In the genomic region with DNA sequence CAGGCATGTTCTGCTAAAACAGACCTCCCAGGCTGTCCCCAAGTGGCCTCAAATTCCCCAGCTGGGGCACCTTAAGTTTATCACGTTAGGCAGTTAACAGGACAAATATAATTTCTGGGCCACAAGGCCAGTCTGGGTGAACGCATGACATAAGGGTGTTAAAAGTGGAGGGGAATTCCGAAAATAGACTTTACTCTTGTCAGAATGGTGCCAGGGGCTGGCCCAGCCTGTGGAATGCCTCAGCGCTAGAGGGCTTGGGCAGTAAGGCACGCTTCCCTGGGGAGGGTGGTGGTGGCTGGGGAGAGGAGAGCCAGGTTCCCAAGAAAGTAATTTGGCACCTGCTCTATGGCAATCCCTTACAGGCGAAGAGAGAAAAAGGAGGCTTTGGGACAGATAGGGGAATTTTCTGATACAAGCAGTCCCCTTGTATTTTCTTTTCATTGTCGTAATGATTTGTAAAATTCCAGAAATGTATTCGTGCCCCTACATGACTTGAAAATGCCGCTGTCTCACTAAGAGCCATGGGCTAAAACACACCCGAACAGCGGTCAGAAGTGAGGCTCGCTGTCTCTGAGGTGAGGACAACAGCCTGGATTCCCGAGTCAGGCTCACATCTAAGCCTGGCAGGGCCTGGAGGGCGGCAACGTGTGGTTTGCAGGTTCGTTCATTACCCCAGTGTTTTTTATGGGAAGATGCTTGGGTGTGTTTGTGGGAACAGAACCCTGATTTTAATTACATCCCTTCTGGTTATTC, we compare ENCODE assay signal across 14 cellular contexts.
DNase-seq lines count a peak whose midpoint lies in the region; ATAC-seq and TF ChIP-seq lines count a peak whose summit lies in the region.
"Had no signal": no experiment of that assay in that cellular context is flagged by ENCODE, and none has a peak within 500 bp of the region (broad histone marks: within the 10 kb centered on the region; RNA-seq: fewer than 3 reads in every experiment).

No MANE protein-coding gene starts in this region.

- no peaks in the 10 kb centered on the region for H3K27me3 Mint-ChIP-seq in natural killer cell (ENCODE audit: low read depth in 2 of 2)

- H3K27ac ChIP-seq in BLaER1 (peak overlapping the region; percentile 2; the same call in 1 of the 2 replicates), esophagus muscularis mucosa (replicated peaks in 1 of 4) (no peak overlapping the region)
- H3K27ac ChIP-seq: SK-N-MC, stomach had no signal

- no peak for TF ChIP-seq POLR2A in esophagus muscularis mucosa (IDR thresholded peaks at IDR 0.05; ENCODE audit: low read depth)

- WGBS in esophagus muscularis mucosa: 78% methylated on average over 16 of the region's 16 CpGs

- H3K36me3 Mint-ChIP-seq in natural killer cell: no peaks in the 10 kb centered on the region

- no peaks in the 10 kb centered on the region for H3K9me3 Mint-ChIP-seq in natural killer cell
- H3K9me3 Mint-ChIP-seq: neural crest cell had no signal

- H3K4me1 ChIP-seq in BLaER1 (peaks cover 21% of the 10 kb centered on the region), esophagus muscularis mucosa (peaks cover 6 to 23% (median 9%) of the 10 kb centered on the region in 4 donors)

- intact Hi-C loops in natural killer cell (cut with micrococcal nuclease) (loop anchor here (2.0 kb wide), 1 partner anchor 20 kb away; no protein-coding TSS in a partner anchor), esophagus muscularis mucosa (cut with DNase I) (no loop called here)

- H3K27ac Mint-ChIP-seq in natural killer cell: peak overlapping the region; percentile 68 to 78

- TF ChIP-seq CTCF in natural killer cell (IDR thresholded peaks at IDR 0.05) (no peak), esophagus muscularis mucosa (IDR thresholded peaks at IDR 0.05) (no peak)

- H4K20me1 ChIP-seq in BLaER1: no peaks in the 10 kb centered on the region

- H3K4me1 Mint-ChIP-seq in natural killer cell: peaks cover 25 to 36% of the 10 kb centered on the region in 2 donors

- ATAC-seq in GM21786 (IDR thresholded peaks at IDR 0.05; ENCODE audit: unreplicated experiment) (peak; percentile 77), esophagus mucosa (peak; percentile 57), natural killer cell (peak in 2 of 3 donors; percentile 40 to 41), HG03280 (IDR thresholded peaks at IDR 0.05; ENCODE audit: unreplicated experiment) (no peak)

- H3K27me3 ChIP-seq in BLaER1 (no peaks in the 10 kb centered on the region), esophagus muscularis mucosa (no peaks in the 10 kb centered on the region)
- H3K27me3 ChIP-seq: stomach had no signal

- DNase-seq in natural killer cell (no peak), DMS153 treated with DMSO at 0.1 percent for 48 hours (lab: John Stamatoyannopoulos, UW; ENCODE audit: unreplicated experiment) (no peak), amniotic stem cell (lab: John Stamatoyannopoulos, UW) (no peak), esophagus muscularis mucosa (ENCODE audit: extremely low spot score) (no peak)
- DNase-seq: activated gamma-delta T cell treated with Interleukin-2 at 50 U/mL for 16 hours, NCI-H1092, NCI-H2227 treated with DMSO at 0.1 percent for 48 hours, stomach had no signal

- TF ChIP-seq EP300 in esophagus muscularis mucosa (IDR thresholded peaks at IDR 0.05): no peak

- H3K9me3 ChIP-seq in BLaER1: no peaks in the 10 kb centered on the region
- H3K9me3 ChIP-seq in esophagus muscularis mucosa: no peaks in the 10 kb centered on the region
- H3K9me3 ChIP-seq: stomach had no signal

- no peak overlapping the region for H3K9ac ChIP-seq in BLaER1

- peaks cover 38% of the 10 kb centered on the region for H3K36me3 ChIP-seq in BLaER1
- H3K36me3 ChIP-seq in esophagus muscularis mucosa: no peaks in the 10 kb centered on the region
- H3K36me3 ChIP-seq: stomach had no signal

- peak overlapping the region; percentile 31 for H3K4me2 ChIP-seq in BLaER1

- no peak overlapping the region for H3K4me3 Mint-ChIP-seq in natural killer cell
- H3K4me3 Mint-ChIP-seq: neural crest cell had no signal

- H3K4me3 ChIP-seq in BLaER1 (no peak overlapping the region), esophagus muscularis mucosa (no peak overlapping the region)
- H3K4me3 ChIP-seq: SK-N-MC, stomach had no signal
